In the genomic region with DNA sequence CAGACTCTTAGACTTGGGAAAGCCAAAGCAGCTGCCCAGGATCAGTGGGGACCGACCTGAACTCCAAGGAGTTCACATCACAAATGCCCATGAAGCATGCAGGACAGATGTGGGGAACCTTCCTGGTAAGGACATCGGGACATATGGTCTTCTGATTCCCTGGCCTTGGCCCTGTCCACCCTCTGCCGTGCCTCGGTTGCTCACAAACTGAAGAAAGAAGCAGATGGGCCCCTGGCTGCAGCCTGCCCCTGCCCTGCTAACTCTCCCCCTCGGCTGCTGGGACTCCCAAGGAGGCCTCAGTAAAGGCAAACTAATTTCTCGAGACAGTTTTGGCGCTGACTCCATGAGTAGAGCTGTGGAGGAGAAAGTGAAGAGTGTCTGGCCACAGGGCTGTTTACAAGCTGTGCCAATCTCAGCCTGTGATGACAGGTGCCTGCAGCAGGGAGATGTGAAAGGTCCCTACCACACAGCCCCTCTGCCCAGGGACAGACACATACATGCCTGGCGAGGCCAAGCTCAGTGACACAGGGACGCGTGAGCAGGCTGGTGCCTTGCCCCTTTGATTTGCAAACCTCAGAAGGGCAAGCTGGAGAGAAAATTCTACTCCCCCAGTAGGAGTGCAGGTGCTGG, we compare ENCODE assay signal across 17 cellular contexts.
"Had no signal": no experiment of that assay in that cellular context is flagged by ENCODE, and none has a peak within 500 bp of the region (broad histone marks: within the 10 kb centered on the region; RNA-seq: fewer than 3 reads in every experiment).

No MANE protein-coding gene starts in this region.

- H3K27ac ChIP-seq: coronary artery, heart left ventricle, left lung, neural progenitor cell had no signal

- H3K4me1 ChIP-seq: heart left ventricle, left lung had no signal

- H3K4me2 ChIP-seq: neural progenitor cell had no signal

- H3K4me3 ChIP-seq: coronary artery, heart left ventricle, left lung, lung, neural progenitor cell had no signal

- ATAC-seq: esophagus mucosa; left lung; naive thymus-derived CD4-positive, alpha-beta T cell had no signal

- DNase-seq: caudate nucleus; effector CD8-positive, alpha-beta T cell; hypothalamus; islet precursor cell; left lung; mesendoderm; naive thymus-derived CD4-positive, alpha-beta T cell; occipital lobe; right cardiac atrium; small intestine; stimulated activated CD4-positive, alpha-beta T cell treated with anti-CD3 and anti-CD28 coated beads, Interleukin-2, amount 100 ng/mL, for 48 hours; stimulated activated naive CD4-positive, alpha-beta T cell treated with Interleukin-2 at 50 U/mL for 16 hours had no signal

- H3K9me3 ChIP-seq: heart left ventricle, left lung had no signal

- H2AFZ ChIP-seq: neural progenitor cell had no signal

- H3K9ac ChIP-seq: neural progenitor cell had no signal

- H3K36me3 ChIP-seq: left lung, neural progenitor cell had no signal

- H3K27me3 ChIP-seq: heart left ventricle, left lung, neural progenitor cell had no signal
